In the genomic region with DNA sequence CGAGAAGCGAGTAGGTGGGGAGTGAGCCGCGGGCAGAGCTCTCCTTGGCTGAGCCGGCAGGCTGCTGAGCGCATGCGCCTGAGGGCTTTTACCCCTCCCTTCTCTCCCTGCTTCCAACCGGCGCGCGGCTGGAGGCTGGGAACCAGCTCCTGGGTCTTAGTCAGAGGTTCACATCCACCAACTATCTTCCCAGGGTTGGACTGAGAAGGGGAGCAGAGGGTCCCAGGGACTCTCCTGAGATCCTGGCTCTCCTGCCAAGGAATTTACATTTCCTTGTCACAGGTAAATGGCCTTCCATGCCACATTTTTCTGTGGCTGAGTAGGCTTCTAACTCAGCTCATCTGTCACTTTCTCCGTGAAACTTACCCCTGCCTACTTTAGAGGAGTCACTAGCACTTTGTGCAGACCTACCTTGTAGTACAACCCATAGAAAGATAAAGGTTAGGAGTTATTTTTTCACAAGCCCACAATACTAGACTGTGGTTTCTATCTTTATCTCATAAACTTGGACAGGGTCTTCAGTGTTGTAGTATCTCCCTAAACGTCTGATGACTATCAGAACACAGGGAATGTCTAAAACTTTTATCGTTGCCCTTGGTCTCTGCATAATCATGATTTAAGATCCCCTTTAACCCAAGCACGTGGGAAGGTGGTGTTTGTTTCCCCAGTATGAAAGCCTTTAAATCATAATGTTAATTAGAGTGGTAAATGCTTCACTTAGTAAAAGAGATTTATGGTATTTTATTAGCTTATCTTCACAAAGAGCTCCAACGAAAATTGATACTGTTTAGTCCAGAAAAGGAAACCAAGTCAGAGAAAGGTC, we compare ENCODE assay signal across 8 cellular contexts. TPM values are rescaled to one million over a fixed set of nuclear protein-coding genes. Genes with fewer than 3 reads are reported as not detected.
DNase-seq lines count a peak whose midpoint lies in the region; ATAC-seq and TF ChIP-seq lines count a peak whose summit lies in the region.

No MANE protein-coding gene starts in this region.

- ATAC-seq in activated T-cell treated with anti-CD3 and anti-CD28 coated beads, Interleukin-2, amount 50 U/mL, for 4 hours = peak; percentile 7 to 17
- peak; percentile 70 for ATAC-seq in HG03108 (IDR thresholded peaks at IDR 0.05; ENCODE audit: unreplicated experiment)
- ATAC-seq in gastrocnemius medialis = peak; percentile 86 to 89

- no peak for DNase-seq in activated T-cell treated with anti-CD3 and anti-CD28 coated beads, Interleukin-2, amount 50 U/mL, for 4 hours
- DNase-seq in activated T-cell treated with anti-CD3 and anti-CD28 coated beads, Interleukin-2, amount 50 U/mL, for 48 hours = no peak
- DNase-seq in activated CD4-positive, alpha-beta memory T cell treated with anti-CD3 and anti-CD28 coated beads for 36 hours = no peak
- DNase-seq in left ventricle myocardium inferior (peak; percentile 96), gastrocnemius medialis (no peak), NCI-H146 (lab: John Stamatoyannopoulos, UW) (no peak)
- DNase-seq in stimulated activated CD4-positive, alpha-beta T cell treated with anti-CD3 and anti-CD28 coated beads, Interleukin-12 subunit alpha, Interleukin-12 subunit beta, amount 100 ng/mL, for 4 hours = no peak

- H3K27ac Mint-ChIP-seq in activated CD4-positive, alpha-beta memory T cell treated with anti-CD3 and anti-CD28 coated beads for 36 hours = peak overlapping the region; percentile 97

- peak; percentile 51 to 55 for TF ChIP-seq POLR2A in gastrocnemius medialis (IDR thresholded peaks at IDR 0.05)

- POLR2A ChIA-PET in activated CD4-positive, alpha-beta memory T cell treated with anti-CD3 and anti-CD28 coated beads for 36 hours (lab: Charles Lee) = interaction anchor here (0.9 to 1.4 kb wide), 3 partner anchors 9 to 31 kb away, joined by 3 to 6 read pairs (median 4); no protein-coding TSS in a partner anchor

- peak overlapping the region; percentile 99 for H3K27ac ChIP-seq in left ventricle myocardium inferior (replicated peaks)
- peak overlapping the region; percentile 92 to 99 (median 96) for H3K27ac ChIP-seq in gastrocnemius medialis

- no peaks in the 10 kb centered on the region for H3K36me3 Mint-ChIP-seq in activated T-cell treated with anti-CD3 and anti-CD28 coated beads, Interleukin-2, amount 50 U/mL, for 4 hours (ENCODE audit: insufficient read depth)
- H3K36me3 Mint-ChIP-seq in activated CD4-positive, alpha-beta memory T cell treated with anti-CD3 and anti-CD28 coated beads for 36 hours = peaks cover 6% of the 10 kb centered on the region

- H3K36me3 ChIP-seq in left ventricle myocardium inferior (no peaks in the 10 kb centered on the region), gastrocnemius medialis (no peaks in the 10 kb centered on the region)

- H3K27me3 ChIP-seq in left ventricle myocardium inferior (ENCODE audit: low read depth) (no peaks in the 10 kb centered on the region), gastrocnemius medialis (no peaks in the 10 kb centered on the region)

- peak overlapping the region; percentile 94 for H3K4me3 ChIP-seq in left ventricle myocardium inferior
- H3K4me3 ChIP-seq in gastrocnemius medialis = peak overlapping the region; percentile 71 to 96 (median 83)

- intact Hi-C loops in activated CD4-positive, alpha-beta memory T cell treated with anti-CD3 and anti-CD28 coated beads for 36 hours (cut with micrococcal nuclease) = loop anchor here (1.0 to 10.0 kb wide), 8 partner anchors 31 to 1231 kb away; partner anchors contain the start of genes PLCL2 and RFTN1
- intact Hi-C loops in left ventricle myocardium inferior (cut with micrococcal nuclease) = no loop called here
- intact Hi-C loops in gastrocnemius medialis (cut with DNase I; ENCODE audit: low total_unique reads) = loop anchor here (2.0 to 10.0 kb wide), 5 partner anchors 112 to 1686 kb away; partner anchors contain the start of gene SATB1

- peaks cover 35% of the 10 kb centered on the region for H3K4me1 Mint-ChIP-seq in activated T-cell treated with anti-CD3 and anti-CD28 coated beads, Interleukin-2, amount 50 U/mL, for 4 hours (ENCODE audit: low read depth)
- peaks cover 34% of the 10 kb centered on the region for H3K4me1 Mint-ChIP-seq in activated CD4-positive, alpha-beta memory T cell treated with anti-CD3 and anti-CD28 coated beads for 36 hours (ENCODE audit: low read depth)

- H3K9me3 Mint-ChIP-seq in activated T-cell treated with anti-CD3 and anti-CD28 coated beads, Interleukin-2, amount 50 U/mL, for 4 hours = no peaks in the 10 kb centered on the region
- H3K9me3 Mint-ChIP-seq in activated CD4-positive, alpha-beta memory T cell treated with anti-CD3 and anti-CD28 coated beads for 36 hours = no peaks in the 10 kb centered on the region

- H3K27me3 Mint-ChIP-seq in activated T-cell treated with anti-CD3 and anti-CD28 coated beads, Interleukin-2, amount 50 U/mL, for 4 hours (ENCODE audit: low read depth) = no peaks in the 10 kb centered on the region
- H3K27me3 Mint-ChIP-seq in activated CD4-positive, alpha-beta memory T cell treated with anti-CD3 and anti-CD28 coated beads for 36 hours = no peaks in the 10 kb centered on the region

- H3K4me3 Mint-ChIP-seq in activated T-cell treated with anti-CD3 and anti-CD28 coated beads, Interleukin-2, amount 50 U/mL, for 4 hours = peak overlapping the region; percentile 90
- H3K4me3 Mint-ChIP-seq in activated CD4-positive, alpha-beta memory T cell treated with anti-CD3 and anti-CD28 coated beads for 36 hours = peak overlapping the region; percentile 94

- in situ Hi-C loops in gastrocnemius medialis (cut with MboI; ENCODE audit: low sequenced_read_pairs in 4 of 4) = loop anchor here in 1 of 4 donors (25.0 kb wide), 1 partner anchor 1456 kb away; no protein-coding TSS in a partner anchor

- CTCF ChIA-PET in activated CD4-positive, alpha-beta memory T cell treated with anti-CD3 and anti-CD28 coated beads for 36 hours (lab: Charles Lee) = interaction anchor here (0.5 to 3.0 kb wide), 5 partner anchors 98 to 859 kb away, joined by 3 to 14 read pairs (median 3); no protein-coding TSS in a partner anchor

- TF ChIP-seq CTCF in left ventricle myocardium inferior (IDR thresholded peaks at IDR 0.05; ENCODE audit: borderline replicate concordance) = no peak
- no peak for TF ChIP-seq CTCF in gastrocnemius medialis (IDR thresholded peaks at IDR 0.05 in 4 of 5, conservative IDR thresholded peaks at IDR 0.05 in 1 of 5)

- H3K4me1 ChIP-seq in left ventricle myocardium inferior (peaks cover 50% of the 10 kb centered on the region), gastrocnemius medialis (peaks cover 19 to 21% of the 10 kb centered on the region in 2 donors)

- no peaks in the 10 kb centered on the region for H3K9me3 ChIP-seq in left ventricle myocardium inferior (replicated peaks)
- no peaks in the 10 kb centered on the region for H3K9me3 ChIP-seq in gastrocnemius medialis

RNA-seq across cellular contexts. Expression of gene TBC1D5, which starts 0.6 kb away (rescaled TPM):
- 10 to 100 TPM; 22.4 to 25.3 (median 25.2) TPM for total RNA-seq in activated T-cell treated with anti-CD3 and anti-CD28 coated beads, Interleukin-2, amount 50 U/mL, for 4 hours
- 10 to 100 TPM; 49.2 to 53.7 TPM for total RNA-seq in activated CD4-positive, alpha-beta memory T cell treated with anti-CD3 and anti-CD28 coated beads for 36 hours
- total RNA-seq in left ventricle myocardium inferior (26.9 TPM), gastrocnemius medialis (10 to 100 TPM; 20.3 to 34.4 (median 27.1) TPM)

Comparison
In these comparisons a context has a peak if more than half of its experiments do, and no peak if none do; other contexts are left out.
1. ATAC-seq: peak in every context shown above with its lines; median percentile 88 in gastrocnemius medialis; 70 in HG03108; 12 in activated T-cell treated with anti-CD3 and anti-CD28 coated beads, Interleukin-2, amount 50 U/mL, for 4 hours.